33 cellular contexts compared by ENCODE assay signal in the genomic region with DNA sequence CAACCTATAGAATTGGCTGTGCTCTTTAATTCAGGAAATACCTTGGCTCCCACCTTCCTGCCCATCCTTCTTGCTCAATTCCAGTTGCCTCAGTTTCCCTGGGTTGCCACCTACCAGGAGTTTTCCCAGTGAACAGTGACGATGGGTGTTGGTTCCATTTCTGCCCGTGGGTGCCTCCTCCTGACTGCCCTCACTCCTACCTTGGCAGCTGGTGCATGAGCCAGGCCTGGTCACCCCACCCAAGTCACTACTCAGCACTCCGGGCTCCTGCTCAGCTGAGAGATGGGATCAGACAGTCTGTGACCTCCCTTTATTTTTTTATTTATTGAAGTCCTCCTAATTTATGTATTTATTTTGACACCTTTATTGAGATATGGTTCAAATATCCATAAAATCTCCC.
"Had no signal": no experiment of that assay in that cellular context is flagged by ENCODE, and none has a peak within 500 bp of the region (broad histone marks: within the 10 kb centered on the region; RNA-seq: fewer than 3 reads in every experiment).

No MANE protein-coding gene starts in this region.

- H3K27ac Mint-ChIP-seq: activated CD4-positive, alpha-beta T cell treated with anti-CD3 and anti-CD28 coated beads, Interleukin-2, amount 10 ng/mL, durations not matched to agents 24 days and 14 days; activated CD8-positive, alpha-beta T cell treated with anti-CD3 and anti-CD28 coated beads for 36 hours; activated naive CD4-positive, alpha-beta T cell treated with anti-CD3 and anti-CD28 coated beads, Interleukin-2, amount 50 U/mL, for 24 hours; activated T-cell treated with anti-CD3 and anti-CD28 coated beads, Interleukin-2, amount 50 U/mL, for 72 hours; activated T-helper 17 cell treated with anti-CD3 and anti-CD28 coated beads, Interleukin-2, amount 50 U/mL, for 72 hours had no signal

- H3K9me3 Mint-ChIP-seq: activated CD4-positive, alpha-beta T cell treated with anti-CD3 and anti-CD28 coated beads, Interleukin-2, amount 10 ng/mL, durations not matched to agents 24 days and 14 days; activated CD8-positive, alpha-beta T cell treated with anti-CD3 and anti-CD28 coated beads for 36 hours; activated naive CD4-positive, alpha-beta T cell treated with anti-CD3 and anti-CD28 coated beads, Interleukin-2, amount 50 U/mL, for 24 hours; activated T-cell treated with anti-CD3 and anti-CD28 coated beads, Interleukin-2, amount 50 U/mL, for 72 hours; activated T-helper 17 cell treated with anti-CD3 and anti-CD28 coated beads, Interleukin-2, amount 50 U/mL, for 72 hours; central memory CD8-positive, alpha-beta T cell had no signal

- FAIRE-seq: K562, RCC 7860 had no signal

- H3K36me3 Mint-ChIP-seq: activated naive CD4-positive, alpha-beta T cell treated with anti-CD3 and anti-CD28 coated beads, Interleukin-2, amount 50 U/mL, for 24 hours had no signal

- H3K27me3 Mint-ChIP-seq: activated CD8-positive, alpha-beta T cell treated with anti-CD3 and anti-CD28 coated beads for 36 hours; activated naive CD4-positive, alpha-beta T cell treated with anti-CD3 and anti-CD28 coated beads, Interleukin-2, amount 50 U/mL, for 24 hours; activated T-helper 17 cell treated with anti-CD3 and anti-CD28 coated beads, Interleukin-2, amount 50 U/mL, for 72 hours; central memory CD8-positive, alpha-beta T cell had no signal

- H3K27ac ChIP-seq: cardiac muscle cell, RWPE1, VCaP had no signal

- H3K4me3 Mint-ChIP-seq: activated CD4-positive, alpha-beta T cell treated with anti-CD3 and anti-CD28 coated beads, Interleukin-2, amount 10 ng/mL, durations not matched to agents 24 days and 14 days; activated CD8-positive, alpha-beta T cell treated with anti-CD3 and anti-CD28 coated beads for 36 hours; activated naive CD4-positive, alpha-beta T cell treated with anti-CD3 and anti-CD28 coated beads, Interleukin-2, amount 50 U/mL, for 24 hours; activated T-cell treated with anti-CD3 and anti-CD28 coated beads, Interleukin-2, amount 50 U/mL, for 72 hours; activated T-helper 17 cell treated with anti-CD3 and anti-CD28 coated beads, Interleukin-2, amount 50 U/mL, for 72 hours; central memory CD8-positive, alpha-beta T cell had no signal

- DNase-seq: activated CD4-positive, alpha-beta T cell treated with anti-CD3 and anti-CD28 coated beads for 1 hour; activated CD4-positive, alpha-beta T cell treated with anti-CD3 and anti-CD28 coated beads, Interleukin-2, amount 10 ng/mL, durations not matched to agents 24 days and 14 days; activated CD4-positive, alpha-beta T cell treated with anti-CD3 and anti-CD28 coated beads, Interleukin-2, amount 50 U/mL, for 4 hours; activated CD4-positive, CD25-positive, alpha-beta regulatory T cell; activated CD8-positive, alpha-beta T cell treated with anti-CD3 and anti-CD28 coated beads for 36 hours; activated effector memory CD4-positive, alpha-beta T cell treated with anti-CD3 and anti-CD28 coated beads, Interleukin-2, amount 50 U/mL, for 16 hours; activated naive CD4-positive, alpha-beta T cell; activated T-cell treated with anti-CD3 and anti-CD28 coated beads, Interleukin-2, amount 50 U/mL, for 1 hour; activated T-cell treated with anti-CD3 and anti-CD28 coated beads, Interleukin-2, amount 50 U/mL, for 72 hours; anterior cingulate cortex; NCI-H1092 treated with DMSO at 0.1 percent for 48 hours; NCI-H1417; NCI-H146; NCI-H187; NCI-H2029 treated with DMSO at 0.1 percent for 48 hours; NCI-H2107; NCI-H510A; NCI-H526; NCI-H748 treated with DMSO at 0.1 percent for 48 hours; NK-92 treated with Interleukin-12 subunit alpha and Interleukin-12 subunit beta, amount 100 ng/mL, for 24 hours; PC-3; SIG-M5; T-helper 1 cell; T-helper 2 cell; T-helper 9 cell had no signal

- H3K4me1 Mint-ChIP-seq: activated T-helper 17 cell treated with anti-CD3 and anti-CD28 coated beads, Interleukin-2, amount 50 U/mL, for 72 hours; central memory CD8-positive, alpha-beta T cell had no signal

- H3K4me3 ChIP-seq: cardiac muscle cell, K562 had no signal

- H3K27me3 ChIP-seq: cardiac muscle cell had no signal

- H3K36me3 ChIP-seq: cardiac muscle cell had no signal
